Comparison of ENCODE assay signal across 1 cellular context in the genomic region with DNA sequence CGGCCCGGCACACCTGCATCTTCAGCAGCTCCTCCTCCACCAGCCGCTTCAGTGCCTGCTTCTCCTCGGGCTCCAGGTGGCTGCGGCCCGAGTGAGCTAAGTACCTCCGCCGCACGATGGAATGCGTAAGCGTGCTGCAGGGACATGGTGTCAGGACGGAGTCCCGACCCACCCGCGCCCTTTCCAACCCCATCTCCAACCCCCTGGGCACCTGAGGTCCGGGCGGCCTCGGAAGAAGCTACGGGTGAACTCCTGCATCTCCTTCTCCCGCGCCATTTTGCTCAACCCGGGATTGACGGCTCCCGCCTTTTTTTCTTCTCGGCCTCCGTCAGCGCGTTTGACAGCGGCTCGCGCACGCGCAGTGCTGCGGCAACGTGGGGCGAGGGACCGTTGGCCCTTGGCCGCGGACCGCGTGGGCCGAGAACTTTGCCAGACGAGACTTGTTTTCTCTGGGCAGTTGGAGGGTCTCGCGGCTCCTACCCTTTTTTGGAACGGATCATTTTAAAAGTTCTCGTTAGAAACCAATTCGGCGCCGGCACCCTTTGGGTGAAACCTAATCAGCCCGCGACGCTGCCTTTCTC.
A peak's percentile ranks its signal among the peaks of the same experiment; 100 is the strongest.
TF ChIP-seq lines count a peak whose summit lies in the region.

A gene with protein sequence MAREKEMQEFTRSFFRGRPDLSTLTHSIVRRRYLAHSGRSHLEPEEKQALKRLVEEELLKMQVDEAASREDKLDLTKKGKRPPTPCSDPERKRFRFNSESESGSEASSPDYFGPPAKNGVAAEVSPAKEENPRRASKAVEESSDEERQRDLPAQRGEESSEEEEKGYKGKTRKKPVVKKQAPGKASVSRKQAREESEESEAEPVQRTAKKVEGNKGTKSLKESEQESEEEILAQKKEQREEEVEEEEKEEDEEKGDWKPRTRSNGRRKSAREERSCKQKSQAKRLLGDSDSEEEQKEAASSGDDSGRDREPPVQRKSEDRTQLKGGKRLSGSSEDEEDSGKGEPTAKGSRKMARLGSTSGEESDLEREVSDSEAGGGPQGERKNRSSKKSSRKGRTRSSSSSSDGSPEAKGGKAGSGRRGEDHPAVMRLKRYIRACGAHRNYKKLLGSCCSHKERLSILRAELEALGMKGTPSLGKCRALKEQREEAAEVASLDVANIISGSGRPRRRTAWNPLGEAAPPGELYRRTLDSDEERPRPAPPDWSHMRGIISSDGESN (minus strand): TSS at position 288 of the 581 bp plus-strand sequence. CDS start 12 bp downstream, at position 276.

TF ChIP-seq in K562, 482 proteins besides CTCF, POLR2A, EP300 and RAD21 (continued from another document and continues in another):
- TF ChIP-seq CHD7 (IDR thresholded peaks at IDR 0.05; ENCODE audit: low read depth, low read length) (no peak), RBM34 (IDR thresholded peaks at IDR 0.05; ENCODE audit: borderline replicate concordance, insufficient read depth, low read length) (no peak), PTTG1 (tag; IDR thresholded peaks at IDR 0.05; ENCODE audit: low read depth) (no peak), NKRF (IDR thresholded peaks at IDR 0.05; ENCODE audit: borderline replicate concordance) (peak; percentile 83; the same call in 1 of the 2 replicates), MAZ (CRISPR knock-in tag; conservative IDR thresholded peaks at IDR 0.05 in 1 of 2, IDR thresholded peaks at IDR 0.05 in 1 of 2) (no peak; a peak in 1 of 4 replicates), ARID1B (IDR thresholded peaks at IDR 0.05) (peak; percentile 27), ZNF274 (IDR thresholded peaks at IDR 0.05; ENCODE audit: borderline replicate concordance, low read depth, low read length) (no peak), FOXK2 (conservative IDR thresholded peaks at IDR 0.05 in 1 of 2, IDR thresholded peaks at IDR 0.05 in 1 of 2; ENCODE audit: low read depth in 2 of 2) (no peak), SMARCB1 (IDR thresholded peaks at IDR 0.05; ENCODE audit: insufficient read length, low read depth) (no peak), KDM1A (IDR thresholded peaks at IDR 0.05) (no peak), CBX1 (IDR thresholded peaks at IDR 0.05; ENCODE audit: low read depth) (0 out of 2 replicates have a peak, but pooled peaks have one; percentile 42), SMARCA5 (IDR thresholded peaks at IDR 0.05) (no peak), FOXP1 (CRISPR knock-in tag; IDR thresholded peaks at IDR 0.05) (no peak; the same call in 1 of the 2 replicates), SRSF7 (optimal IDR thresholded peaks at IDR 0.05; ENCODE audit: low read depth, low read length) (no peak), ETV5 (CRISPR knock-in tag; IDR thresholded peaks at IDR 0.05; ENCODE audit: low read depth) (0 out of 2 replicates have a peak, but pooled peaks have one; percentile 2), OTX1 (CRISPR knock-in tag; IDR thresholded peaks at IDR 0.05) (no peak), DACH1 (IDR thresholded peaks at IDR 0.05; ENCODE audit: partially characterized antibody) (no peak), CXXC5 (CRISPR knock-in tag; IDR thresholded peaks at IDR 0.05) (no peak; the same call in 1 of the 2 replicates)
- TF ChIP-seq, protein P1, sequence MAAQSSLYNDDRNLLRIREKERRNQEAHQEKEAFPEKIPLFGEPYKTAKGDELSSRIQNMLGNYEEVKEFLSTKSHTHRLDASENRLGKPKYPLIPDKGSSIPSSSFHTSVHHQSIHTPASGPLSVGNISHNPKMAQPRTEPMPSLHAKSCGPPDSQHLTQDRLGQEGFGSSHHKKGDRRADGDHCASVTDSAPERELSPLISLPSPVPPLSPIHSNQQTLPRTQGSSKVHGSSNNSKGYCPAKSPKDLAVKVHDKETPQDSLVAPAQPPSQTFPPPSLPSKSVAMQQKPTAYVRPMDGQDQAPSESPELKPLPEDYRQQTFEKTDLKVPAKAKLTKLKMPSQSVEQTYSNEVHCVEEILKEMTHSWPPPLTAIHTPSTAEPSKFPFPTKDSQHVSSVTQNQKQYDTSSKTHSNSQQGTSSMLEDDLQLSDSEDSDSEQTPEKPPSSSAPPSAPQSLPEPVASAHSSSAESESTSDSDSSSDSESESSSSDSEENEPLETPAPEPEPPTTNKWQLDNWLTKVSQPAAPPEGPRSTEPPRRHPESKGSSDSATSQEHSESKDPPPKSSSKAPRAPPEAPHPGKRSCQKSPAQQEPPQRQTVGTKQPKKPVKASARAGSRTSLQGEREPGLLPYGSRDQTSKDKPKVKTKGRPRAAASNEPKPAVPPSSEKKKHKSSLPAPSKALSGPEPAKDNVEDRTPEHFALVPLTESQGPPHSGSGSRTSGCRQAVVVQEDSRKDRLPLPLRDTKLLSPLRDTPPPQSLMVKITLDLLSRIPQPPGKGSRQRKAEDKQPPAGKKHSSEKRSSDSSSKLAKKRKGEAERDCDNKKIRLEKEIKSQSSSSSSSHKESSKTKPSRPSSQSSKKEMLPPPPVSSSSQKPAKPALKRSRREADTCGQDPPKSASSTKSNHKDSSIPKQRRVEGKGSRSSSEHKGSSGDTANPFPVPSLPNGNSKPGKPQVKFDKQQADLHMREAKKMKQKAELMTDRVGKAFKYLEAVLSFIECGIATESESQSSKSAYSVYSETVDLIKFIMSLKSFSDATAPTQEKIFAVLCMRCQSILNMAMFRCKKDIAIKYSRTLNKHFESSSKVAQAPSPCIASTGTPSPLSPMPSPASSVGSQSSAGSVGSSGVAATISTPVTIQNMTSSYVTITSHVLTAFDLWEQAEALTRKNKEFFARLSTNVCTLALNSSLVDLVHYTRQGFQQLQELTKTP (IDR thresholded peaks at IDR 0.05; ENCODE audit: low read depth in 1 of 2, partially characterized antibody in 2 of 2), result no peak
- TF ChIP-seq, protein P2, sequence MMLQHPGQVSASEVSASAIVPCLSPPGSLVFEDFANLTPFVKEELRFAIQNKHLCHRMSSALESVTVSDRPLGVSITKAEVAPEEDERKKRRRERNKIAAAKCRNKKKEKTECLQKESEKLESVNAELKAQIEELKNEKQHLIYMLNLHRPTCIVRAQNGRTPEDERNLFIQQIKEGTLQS (IDR thresholded peaks at IDR 0.05), result no peak
- TF ChIP-seq, protein P2 (CRISPR knock-in tag; conservative IDR thresholded peaks at IDR 0.05), result no peak
- TF ChIP-seq, protein P3, sequence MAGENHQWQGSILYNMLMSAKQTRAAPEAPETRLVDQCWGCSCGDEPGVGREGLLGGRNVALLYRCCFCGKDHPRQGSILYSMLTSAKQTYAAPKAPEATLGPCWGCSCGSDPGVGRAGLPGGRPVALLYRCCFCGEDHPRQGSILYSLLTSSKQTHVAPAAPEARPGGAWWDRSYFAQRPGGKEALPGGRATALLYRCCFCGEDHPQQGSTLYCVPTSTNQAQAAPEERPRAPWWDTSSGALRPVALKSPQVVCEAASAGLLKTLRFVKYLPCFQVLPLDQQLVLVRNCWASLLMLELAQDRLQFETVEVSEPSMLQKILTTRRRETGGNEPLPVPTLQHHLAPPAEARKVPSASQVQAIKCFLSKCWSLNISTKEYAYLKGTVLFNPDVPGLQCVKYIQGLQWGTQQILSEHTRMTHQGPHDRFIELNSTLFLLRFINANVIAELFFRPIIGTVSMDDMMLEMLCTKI (IDR thresholded peaks at IDR 0.05; ENCODE audit: partially characterized antibody), result no peak
- TF ChIP-seq, protein P4, sequence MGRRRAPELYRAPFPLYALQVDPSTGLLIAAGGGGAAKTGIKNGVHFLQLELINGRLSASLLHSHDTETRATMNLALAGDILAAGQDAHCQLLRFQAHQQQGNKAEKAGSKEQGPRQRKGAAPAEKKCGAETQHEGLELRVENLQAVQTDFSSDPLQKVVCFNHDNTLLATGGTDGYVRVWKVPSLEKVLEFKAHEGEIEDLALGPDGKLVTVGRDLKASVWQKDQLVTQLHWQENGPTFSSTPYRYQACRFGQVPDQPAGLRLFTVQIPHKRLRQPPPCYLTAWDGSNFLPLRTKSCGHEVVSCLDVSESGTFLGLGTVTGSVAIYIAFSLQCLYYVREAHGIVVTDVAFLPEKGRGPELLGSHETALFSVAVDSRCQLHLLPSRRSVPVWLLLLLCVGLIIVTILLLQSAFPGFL (CRISPR knock-in tag; IDR thresholded peaks at IDR 0.05), result no peak
